In genomic region chr9:98974994-98975712, GRCh38 we compare ENCODE assay signal across 8 cellular contexts. TPM values are rescaled to one million over a fixed set of nuclear protein-coding genes. Genes with fewer than 3 reads are reported as not detected.
A peak's percentile ranks its signal among the peaks of the same experiment; 100 is the strongest.
DNase-seq lines count a peak whose midpoint lies in the region; ATAC-seq and TF ChIP-seq lines count a peak whose summit lies in the region.

No MANE protein-coding gene starts in this region.

- H3K36me3 ChIP-seq in adipocyte (ENCODE audit: control insufficient read depth, insufficient read depth, low read length, severe bottlenecking) (no peaks in the 10 kb centered on the region), rectal smooth muscle tissue (ENCODE audit: control insufficient read depth, insufficient read depth, low read length) (no peaks in the 10 kb centered on the region), aorta (ENCODE audit: control insufficient read depth in 1 of 2, insufficient read depth in 2 of 2, low read length in 1 of 2) (no peaks in the 10 kb centered on the region)

- peak; percentile 97 for TF ChIP-seq CTCF in GM10248 (IDR thresholded peaks at IDR 0.05; ENCODE audit: control extremely low read depth, extremely low read depth, low read depth, missing control alignments)

- intact Hi-C loops in aorta (cut with DNase I), result loop anchor here in 1 of 2 donors (10.0 kb wide), 2 partner anchors 930 to 1450 kb away; partner anchors contain the start of genes MSANTD3 and STX17

- ATAC-seq in aorta (ENCODE audit: low FRiP score), result peak; percentile 91

- DNase-seq in GM10248 (ENCODE audit: extremely low spot score) (peak; percentile 89), HCEC 1CT (peak; percentile 52), MV-4-11 (lab: John Stamatoyannopoulos, UW) (peak; percentile 25), T follicular helper cell (ENCODE audit: low read depth) (peak; percentile 63), adipocyte (ENCODE audit: low read depth) (peak; percentile 86), hepatic stellate cell (ENCODE audit: low spot score) (peak; percentile 86), aorta (peak; percentile 86 to 96)

- H3K9ac ChIP-seq in adipocyte (ENCODE audit: low read length), result peak overlapping the region; percentile 19
- no peak overlapping the region for H3K9ac ChIP-seq in rectal smooth muscle tissue (ENCODE audit: low read length)

- POLR2A ChIA-PET in GM10248 (lab: Yijun Ruan, JAX), result no interaction called here

- CTCF ChIA-PET in GM10248 (lab: Yijun Ruan, JAX), result interaction anchor here (0.6 to 8.6 kb wide), 20 partner anchors 10 to 1621 kb away, joined by 3 to 97 read pairs (median 5); no protein-coding TSS in a partner anchor

- H3K4me1 ChIP-seq in adipocyte (ENCODE audit: control insufficient read depth, insufficient read depth, low read length), result peaks cover 25% of the 10 kb centered on the region
- peaks cover 67% of the 10 kb centered on the region for H3K4me1 ChIP-seq in rectal smooth muscle tissue (ENCODE audit: control insufficient read depth, insufficient read depth, low read length)
- H3K4me1 ChIP-seq in aorta (ENCODE audit: control insufficient read depth in 1 of 2, insufficient read depth in 2 of 2, low read length in 2 of 2), result no peaks in the 10 kb centered on the region

- H3K27ac ChIP-seq in rectal smooth muscle tissue (ENCODE audit: low read depth, low read length), result peak overlapping the region; percentile 75
- peak overlapping the region in 1 of 2 donors; percentile 4 for H3K27ac ChIP-seq in aorta (ENCODE audit: low read depth in 1 of 2, low read length in 2 of 2)

- WGBS in aorta, 2 donors, result 2 to 4% methylated on average over 33 of the region's 33 CpGs

- H3K9me3 ChIP-seq in adipocyte (ENCODE audit: control insufficient read depth, low read length) (no peaks in the 10 kb centered on the region), aorta (ENCODE audit: control insufficient read depth, low read length) (no peaks in the 10 kb centered on the region)

- peaks cover 25% of the 10 kb centered on the region for H3K27me3 ChIP-seq in adipocyte (replicated peaks; ENCODE audit: control insufficient read depth, insufficient read depth, low read length)
- peaks cover 5% of the 10 kb centered on the region for H3K27me3 ChIP-seq in rectal smooth muscle tissue (ENCODE audit: control insufficient read depth, insufficient read depth, low read length)
- H3K27me3 ChIP-seq in aorta (ENCODE audit: control insufficient read depth in 1 of 2, insufficient read depth in 2 of 2, low read length in 1 of 2), result no peaks in the 10 kb centered on the region

- H3K4me3 ChIP-seq in adipocyte (ENCODE audit: low read length), result peak overlapping the region; percentile 15
- peak overlapping the region; percentile 61 for H3K4me3 ChIP-seq in rectal smooth muscle tissue (ENCODE audit: low read length)
- H3K4me3 ChIP-seq in aorta (ENCODE audit: low read length in 2 of 2), result no peak overlapping the region

RNA-seq across cellular contexts. Expression of gene COL15A1, which starts 31.4 kb away (rescaled TPM):
- total RNA-seq in aorta, result 100 to 1,000 TPM in 1 of 2 donors, 10 to 100 TPM in 1; 53.3 to 126 TPM
- 10 to 100 TPM in 1 of 2 donors, 1 to 10 TPM in 1; 6.3 to 19.6 TPM for polyA plus RNA-seq in aorta

Comparison
In these comparisons a context has a peak if more than half of its experiments do, and no peak if none do; other contexts are left out.
1. DNase-seq: peak in every context shown above with its lines; median percentile 91 in aorta; 89 in GM10248; 86 in adipocyte; 86 in hepatic stellate cell; 63 in T follicular helper cell; 52 in HCEC 1CT; 25 in MV-4-11.
2. H3K4me3 ChIP-seq: peak in adipocyte (single experiment) and rectal smooth muscle tissue (single experiment); none in aorta (0 of 2).